19 cellular contexts compared by ENCODE assay signal in the genomic region with DNA sequence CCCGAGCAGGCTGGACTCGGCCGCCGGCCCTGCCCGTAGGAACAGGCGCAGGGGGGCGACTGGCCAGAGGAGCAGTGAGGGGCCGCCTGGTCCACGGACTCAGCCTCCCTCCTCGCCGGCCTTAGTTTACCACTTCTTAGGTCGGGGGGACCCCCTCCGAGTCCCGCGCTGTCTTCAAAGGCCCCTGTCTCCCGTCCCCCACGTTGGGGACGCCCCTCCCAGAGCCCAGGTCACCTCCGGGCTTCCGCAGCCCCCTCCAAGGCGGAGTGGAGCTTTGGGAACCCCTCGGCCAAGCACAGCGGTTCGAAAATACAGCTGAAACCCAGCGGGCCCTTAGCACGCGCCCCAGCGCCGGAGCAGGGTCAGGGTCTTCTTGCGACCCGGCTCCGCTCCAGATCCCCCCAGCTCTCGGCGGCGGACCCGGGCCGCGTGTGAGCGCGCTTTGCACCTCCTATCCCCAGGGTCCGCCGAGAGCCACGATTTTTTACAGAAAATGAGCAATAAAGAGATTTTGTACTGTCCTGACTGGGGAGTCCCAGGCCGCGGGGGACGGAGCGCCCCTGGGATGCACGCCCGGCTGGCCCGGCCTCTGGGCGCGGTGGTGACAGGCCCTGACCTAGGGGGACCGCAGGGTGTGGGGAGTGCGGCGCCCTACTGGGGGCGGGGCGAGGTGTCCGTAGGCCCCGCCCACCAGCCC. TPM values are rescaled to one million over a fixed set of nuclear protein-coding genes. Genes with fewer than 3 reads are reported as not detected.
DNase-seq lines count a peak whose midpoint lies in the region; ATAC-seq and TF ChIP-seq lines count a peak whose summit lies in the region.
"Not testable (repeated sequence)": the region's sequence is repeated elsewhere in the genome, so short reads cannot be mapped to it uniquely, and the experiment has no call there.
"Had no signal": no experiment of that assay in that cellular context is flagged by ENCODE, and none has a peak within 500 bp of the region (broad histone marks: within the 10 kb centered on the region; RNA-seq: fewer than 3 reads in every experiment).

No MANE protein-coding gene starts in this region.

- H3K4me2 ChIP-seq in GM23338 = peak overlapping the region; percentile 89

- H3K4me1 ChIP-seq in GM23338 (ENCODE audit: insufficient read depth); breast epithelium; naive thymus-derived CD4-positive, alpha-beta T cell (ENCODE audit: control insufficient read depth in 2 of 2, insufficient read depth in 2 of 2, low read length in 2 of 2): not testable (repeated sequence)

- not testable (repeated sequence) for H3K27ac Mint-ChIP-seq in GM23338; WTC11; glutamatergic neuron (ENCODE audit: unreplicated experiment); naive thymus-derived CD4-positive, alpha-beta T cell

- H3K4me3 Mint-ChIP-seq in GM23338 (peak overlapping the region; percentile 73), WTC11 (peak overlapping the region; percentile 77), glutamatergic neuron (ENCODE audit: unreplicated experiment) (peak overlapping the region; percentile 71)
- H3K4me3 Mint-ChIP-seq in naive thymus-derived CD4-positive, alpha-beta T cell = peak overlapping the region in 6 of 10 donors; percentile 34 to 73 (median 46)

- DNase-seq in GM23338 (ENCODE audit: low spot score) = peak; percentile 33
- DNase-seq in WTC11 (ENCODE audit: low spot score) = peak; percentile 23
- DNase-seq in breast epithelium (ENCODE audit: low spot score in 2 of 2); glutamatergic neuron; naive thymus-derived CD4-positive, alpha-beta T cell: not testable (repeated sequence)
- peak; percentile 14 for DNase-seq in iPS-NIHi11 (ENCODE audit: low spot score)
- peak; percentile 58 for DNase-seq in retina

- H3K4me3 ChIP-seq in GM23338 (peak overlapping the region; percentile 77), breast epithelium (peak overlapping the region in 2 of 3 donors; percentile 35 to 41)
- not testable (repeated sequence) for H3K4me3 ChIP-seq in naive thymus-derived CD4-positive, alpha-beta T cell (ENCODE audit: low read length)

- H4K20me1 ChIP-seq in GM23338 (replicated peaks; ENCODE audit: insufficient read depth) = not testable (repeated sequence)

- not testable (repeated sequence) for H3K36me3 ChIP-seq in GM23338 (ENCODE audit: insufficient read depth); breast epithelium; naive thymus-derived CD4-positive, alpha-beta T cell (ENCODE audit: control insufficient read depth in 2 of 3, insufficient read depth in 3 of 3, low read length in 3 of 3)

- CTCF ChIA-PET in WTC11 (lab: Charles Lee); naive thymus-derived CD4-positive, alpha-beta T cell (lab: Charles Lee): not testable (repeated sequence)

- not testable (repeated sequence) for H2AFZ ChIP-seq in GM23338

- TF ChIP-seq CTCF in GM23338 (conservative IDR thresholded peaks at IDR 0.05; ENCODE audit: low read depth in 2 of 2); WTC11 (IDR thresholded peaks at IDR 0.05); breast epithelium (IDR thresholded peaks at IDR 0.05); glutamatergic neuron (IDR thresholded peaks at IDR 0.05; ENCODE audit: partially characterized antibody, unreplicated experiment): not testable (repeated sequence)

- H3K9me3 Mint-ChIP-seq in GM23338; WTC11; glutamatergic neuron (ENCODE audit: unreplicated experiment); naive thymus-derived CD4-positive, alpha-beta T cell: not testable (repeated sequence)

- not testable (repeated sequence) for H3K79me2 ChIP-seq in GM23338 (replicated peaks; ENCODE audit: insufficient read depth)

- H3K27me3 ChIP-seq in GM23338 (ENCODE audit: insufficient read depth) (peaks cover 31% of the 10 kb centered on the region), breast epithelium (peaks cover 0 to 16% of the 10 kb centered on the region in 2 donors)
- not testable (repeated sequence) for H3K27me3 ChIP-seq in naive thymus-derived CD4-positive, alpha-beta T cell (ENCODE audit: control insufficient read depth in 2 of 2, insufficient read depth in 2 of 2, low read length in 2 of 2)

- H3K9me2 ChIP-seq in GM23338 (ENCODE audit: insufficient read depth) = not testable (repeated sequence)

- not testable (repeated sequence) for H3F3A ChIP-seq in GM23338 (replicated peaks; ENCODE audit: low read depth)

- not testable (repeated sequence) for H3K4me1 Mint-ChIP-seq in GM23338; WTC11; glutamatergic neuron (ENCODE audit: low read depth, unreplicated experiment); naive thymus-derived CD4-positive, alpha-beta T cell

- H3K27me3 Mint-ChIP-seq in GM23338 (ENCODE audit: insufficient read depth, low read depth, poor library complexity) (peaks cover 40% of the 10 kb centered on the region), WTC11 (ENCODE audit: low read depth) (peaks cover 70% of the 10 kb centered on the region), glutamatergic neuron (ENCODE audit: unreplicated experiment) (peaks cover 14% of the 10 kb centered on the region)
- peaks cover 16 to 55% (median 37%) of the 10 kb centered on the region in 5 donors for H3K27me3 Mint-ChIP-seq in naive thymus-derived CD4-positive, alpha-beta T cell

- TF ChIP-seq POLR2A in breast epithelium (IDR thresholded peaks at IDR 0.05) = not testable (repeated sequence)

- not testable (repeated sequence) for H3K36me3 Mint-ChIP-seq in GM23338 (ENCODE audit: low read depth); WTC11; glutamatergic neuron (ENCODE audit: unreplicated experiment); naive thymus-derived CD4-positive, alpha-beta T cell

- ATAC-seq in GM23338; WTC11; naive thymus-derived CD4-positive, alpha-beta T cell: not testable (repeated sequence)

- intact Hi-C loops in breast epithelium (cut with DNase I; ENCODE audit: low total_unique reads); naive thymus-derived CD4-positive, alpha-beta T cell (cut with micrococcal nuclease): not testable (repeated sequence)

- H3K27ac ChIP-seq in GM23338 (ENCODE audit: low read depth); breast epithelium; naive thymus-derived CD4-positive, alpha-beta T cell (ENCODE audit: low read depth, low read length): not testable (repeated sequence)

- H3K9me3 ChIP-seq in breast epithelium; naive thymus-derived CD4-positive, alpha-beta T cell (ENCODE audit: control insufficient read depth in 2 of 3, low read length in 3 of 3): not testable (repeated sequence)

- POLR2A ChIA-PET in WTC11 (lab: Charles Lee); naive thymus-derived CD4-positive, alpha-beta T cell (lab: Charles Lee): not testable (repeated sequence)

RNA-seq across cellular contexts. Expression of gene KRTAP5-11, which starts 25.0 kb away (rescaled TPM):
- total RNA-seq in GM23338 (2014; rRNA removed; shearing (Covaris generic)) = not detected in 2 replicates
- not detected in 2 replicates for polyA plus RNA-seq in GM23338 (2016; fragmentation: Nextera tagmentation; extraction: Ambion mirVana)
- not detected in 3 replicates for total RNA-seq in WTC11 (2021)
- total RNA-seq in breast epithelium = not detected
- total RNA-seq in glutamatergic neuron (ENCODE audit: unreplicated experiment) = not detected
- not detected for total RNA-seq in naive thymus-derived CD4-positive, alpha-beta T cell
- not detected for polyA plus RNA-seq in naive thymus-derived CD4-positive, alpha-beta T cell
- total RNA-seq: activated CD4-positive, alpha-beta memory T cell treated with anti-CD3 and anti-CD28 coated beads, Interleukin-2, amount 10 ng/mL, durations not matched to agents 7 days and 5 days; activated naive CD4-positive, alpha-beta T cell treated with anti-CD3 and anti-CD28 coated beads, Interleukin-2, amount 50 U/mL, for 72 hours; colonic mucosa; esophagus muscularis mucosa; foreskin keratinocyte; heart left ventricle; left ventricle myocardium superior; MCF 10A; mononuclear cell; Peyer's patch; right lobe of liver; transverse colon had no signal
- polyA plus RNA-seq: foreskin keratinocyte, heart left ventricle had no signal

RNA-seq across cellular contexts. Expression of gene KRTAP5-10, which starts 42.3 kb away (rescaled TPM):
- total RNA-seq in GM23338 (2014; rRNA removed; shearing (Covaris generic)) = not detected in 2 replicates
- polyA plus RNA-seq in GM23338 (2016; fragmentation: Nextera tagmentation; extraction: Ambion mirVana) = not detected in 2 replicates
- not detected in 3 replicates for total RNA-seq in WTC11 (2021)
- not detected for total RNA-seq in breast epithelium
- not detected for total RNA-seq in glutamatergic neuron (ENCODE audit: unreplicated experiment)
- not detected for total RNA-seq in naive thymus-derived CD4-positive, alpha-beta T cell
- not detected for polyA plus RNA-seq in naive thymus-derived CD4-positive, alpha-beta T cell
- total RNA-seq: activated naive CD4-positive, alpha-beta T cell treated with anti-CD3 and anti-CD28 coated beads, Interleukin-2, amount 50 U/mL, for 72 hours; esophagus muscularis mucosa; foreskin keratinocyte; heart left ventricle; left ventricle myocardium superior; MCF 10A; mononuclear cell; Peyer's patch had no signal
- polyA plus RNA-seq: foreskin keratinocyte, heart left ventricle had no signal

RNA-seq across cellular contexts. Expression of gene KRTAP5-9, which starts 59.4 kb away (rescaled TPM):
- total RNA-seq in GM23338 (2014; rRNA removed; shearing (Covaris generic)) = not detected in 2 replicates
- polyA plus RNA-seq in GM23338 (2016; fragmentation: Nextera tagmentation; extraction: Ambion mirVana) = 0.24 TPM in 1 of 2 replicates, not detected in the other
- not detected in 3 replicates for total RNA-seq in WTC11 (2021)
- under 1 TPM in 1 of 3 donors, not detected in 2; 0.32 TPM for total RNA-seq in breast epithelium
- 0.76 TPM for total RNA-seq in glutamatergic neuron (ENCODE audit: unreplicated experiment)
- under 1 TPM in 1 of 5 experiments, not detected in 4; 0.43 TPM for total RNA-seq in naive thymus-derived CD4-positive, alpha-beta T cell
- polyA plus RNA-seq in naive thymus-derived CD4-positive, alpha-beta T cell = not detected
- total RNA-seq: activated CD4-positive, alpha-beta memory T cell treated with anti-CD3 and anti-CD28 coated beads, Interleukin-2, amount 10 ng/mL, durations not matched to agents 7 days and 5 days; activated naive CD4-positive, alpha-beta T cell treated with anti-CD3 and anti-CD28 coated beads, Interleukin-2, amount 50 U/mL, for 72 hours; esophagus muscularis mucosa; foreskin keratinocyte; heart left ventricle; left ventricle myocardium superior; MCF 10A; mononuclear cell had no signal
- polyA plus RNA-seq: foreskin keratinocyte, heart left ventricle had no signal
